Comparison of ENCODE assay signal across 9 cellular contexts in the genomic region with DNA sequence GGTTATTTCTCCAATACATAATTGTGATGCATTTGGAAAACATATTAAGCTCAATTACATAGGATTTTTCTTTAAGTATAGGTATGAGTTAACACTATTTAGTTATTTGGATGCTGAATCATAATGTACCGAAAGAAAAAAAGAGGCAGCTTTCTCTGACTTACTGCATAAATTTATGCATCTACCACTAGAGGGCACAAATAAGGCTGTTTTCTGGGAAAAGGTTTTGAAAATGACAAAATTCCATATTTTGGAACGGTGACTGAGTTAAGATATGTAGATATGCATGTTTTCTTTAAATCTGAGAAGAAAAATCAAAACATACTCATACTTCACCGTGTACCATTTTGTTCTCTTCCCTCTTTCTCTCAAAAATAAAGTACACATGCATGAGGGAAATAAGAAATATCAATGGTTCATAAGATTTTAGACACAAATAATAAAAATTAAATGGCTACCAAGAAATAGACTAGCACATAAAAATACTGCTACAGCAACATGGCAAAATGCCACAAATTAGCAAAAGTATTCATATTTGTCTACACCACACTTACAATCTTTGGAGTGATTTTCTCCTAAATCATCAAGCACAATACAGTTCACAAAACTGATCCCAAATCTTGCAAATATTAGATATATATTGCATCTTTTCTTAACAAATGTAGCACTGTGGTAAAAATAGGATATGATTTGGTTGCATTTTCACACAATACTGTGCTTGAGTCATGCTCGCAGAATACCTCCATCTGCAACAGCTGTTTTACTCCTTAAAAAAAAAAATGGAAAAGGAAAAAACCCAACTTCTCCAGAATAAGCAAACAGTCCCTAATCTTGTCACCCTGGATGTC.
DNase-seq lines count a peak whose midpoint lies in the region; ATAC-seq and TF ChIP-seq lines count a peak whose summit lies in the region.
"Had no signal": no experiment of that assay in that cellular context is flagged by ENCODE, and none has a peak within 500 bp of the region (broad histone marks: within the 10 kb centered on the region; RNA-seq: fewer than 3 reads in every experiment).

No MANE protein-coding gene starts in this region.

- TF ChIP-seq CTCF in left ventricle myocardium inferior (IDR thresholded peaks at IDR 0.05; ENCODE audit: borderline replicate concordance) (peak; percentile 71), prostate gland (IDR thresholded peaks at IDR 0.05) (peak in 3 of 4 experiments; percentile 25 to 64 (median 48))

- H3K27ac Mint-ChIP-seq in activated naive CD4-positive, alpha-beta T cell treated with anti-CD3 and anti-CD28 coated beads, Interleukin-2, amount 50 U/mL, for 72 hours, result no peak overlapping the region
- H3K27ac Mint-ChIP-seq: activated naive CD8-positive, alpha-beta T cell had no signal

- no peak for ATAC-seq in Right ventricle myocardium inferior
- ATAC-seq in activated naive CD4-positive, alpha-beta T cell treated with anti-CD3 and anti-CD28 coated beads, Interleukin-2, amount 50 U/mL, for 72 hours, result no peak
- no peak for ATAC-seq in GM18517 (IDR thresholded peaks at IDR 0.05; ENCODE audit: unreplicated experiment)

- no peak overlapping the region for H3K27ac ChIP-seq in left ventricle myocardium inferior (replicated peaks)
- H3K27ac ChIP-seq in prostate gland, result no peak overlapping the region

- H3K27me3 ChIP-seq in left ventricle myocardium inferior (ENCODE audit: low read depth) (no peaks in the 10 kb centered on the region), endocrine pancreas (ENCODE audit: control insufficient read depth, insufficient read depth, low read length) (no peaks in the 10 kb centered on the region), prostate gland (replicated peaks; ENCODE audit: insufficient read depth) (no peaks in the 10 kb centered on the region)

- no peaks in the 10 kb centered on the region for H3K9me3 Mint-ChIP-seq in activated naive CD4-positive, alpha-beta T cell treated with anti-CD3 and anti-CD28 coated beads, Interleukin-2, amount 50 U/mL, for 72 hours

- H3K9me3 ChIP-seq in left ventricle myocardium inferior (replicated peaks) (no peaks in the 10 kb centered on the region), endocrine pancreas (ENCODE audit: control insufficient read depth, low read length) (no peaks in the 10 kb centered on the region), prostate gland (no peaks in the 10 kb centered on the region)

- intact Hi-C loops in left ventricle myocardium inferior (cut with micrococcal nuclease), result no loop called here
- intact Hi-C loops in Right ventricle myocardium inferior (cut with DNase I), result loop anchor here (5.0 kb wide), 3 partner anchors 200 to 315 kb away; no protein-coding TSS in a partner anchor
- intact Hi-C loops in prostate gland (cut with DNase I), result no loop called here

- H3K36me3 Mint-ChIP-seq in activated naive CD4-positive, alpha-beta T cell treated with anti-CD3 and anti-CD28 coated beads, Interleukin-2, amount 50 U/mL, for 72 hours, result no peaks in the 10 kb centered on the region
- H3K36me3 Mint-ChIP-seq: activated naive CD8-positive, alpha-beta T cell had no signal

- no peak for TF ChIP-seq POLR2A in prostate gland (IDR thresholded peaks at IDR 0.05)

- no peaks in the 10 kb centered on the region for H3K4me1 ChIP-seq in left ventricle myocardium inferior
- no peaks in the 10 kb centered on the region for H3K4me1 ChIP-seq in endocrine pancreas (ENCODE audit: control insufficient read depth, insufficient read depth, low read length)
- H3K4me1 ChIP-seq in prostate gland (replicated peaks), result no peaks in the 10 kb centered on the region

- no peak overlapping the region for H3K9ac ChIP-seq in endocrine pancreas (ENCODE audit: control insufficient read depth, insufficient read depth, low read length)

- 33% methylated on average over 4 of the region's 4 CpGs for WGBS in prostate gland

- no peaks in the 10 kb centered on the region for H3K36me3 ChIP-seq in left ventricle myocardium inferior
- H3K36me3 ChIP-seq in endocrine pancreas (ENCODE audit: control insufficient read depth, insufficient read depth, low read length), result no peaks in the 10 kb centered on the region
- H3K36me3 ChIP-seq in prostate gland, result no peaks in the 10 kb centered on the region

- DNase-seq in left ventricle myocardium inferior, result no peak
- no peak for DNase-seq in Right ventricle myocardium inferior (ENCODE audit: missing footprints)
- DNase-seq in NCI-H2171 (lab: John Stamatoyannopoulos, UW), result peak; percentile 28
- no peak for DNase-seq in prostate gland (ENCODE audit: low spot score)
- DNase-seq in activated naive CD4-positive, alpha-beta T cell treated with anti-CD3 and anti-CD28 coated beads, Interleukin-2, amount 50 U/mL, for 72 hours (ENCODE audit: low spot score in 2 of 2), result no peak
- no peak for DNase-seq in HuH-7.5 (ENCODE audit: low spot score)

- no peak overlapping the region for H3K4me3 ChIP-seq in left ventricle myocardium inferior
- peak overlapping the region; percentile 29 for H3K4me3 ChIP-seq in endocrine pancreas (ENCODE audit: control insufficient read depth, insufficient read depth, low read length)
- no peak overlapping the region for H3K4me3 ChIP-seq in prostate gland
